ENCODE assay signal across 11 cellular contexts in genomic region chr9:97895695-97896332, GRCh38. TPM values are rescaled to one million over a fixed set of nuclear protein-coding genes. Genes with fewer than 3 reads are reported as not detected.
DNase-seq lines count a peak whose midpoint lies in the region; ATAC-seq and TF ChIP-seq lines count a peak whose summit lies in the region.
"Had no signal": no experiment of that assay in that cellular context is flagged by ENCODE, and none has a peak within 500 bp of the region (broad histone marks: within the 10 kb centered on the region; RNA-seq: fewer than 3 reads in every experiment).

No MANE protein-coding gene starts in this region.

- ATAC-seq in GM21619 (IDR thresholded peaks at IDR 0.05; ENCODE audit: unreplicated experiment) = no peak
- ATAC-seq in GM19023 (IDR thresholded peaks at IDR 0.05; ENCODE audit: unreplicated experiment) = no peak

- H3K27me3 ChIP-seq in stomach = no peaks in the 10 kb centered on the region

- H3K4me3 ChIP-seq in NB4 (ENCODE audit: low read depth, low read length) (no peak overlapping the region), epithelial cell of proximal tubule (ENCODE audit: low read depth, low read length) (no peak overlapping the region), stomach (no peak overlapping the region)
- H3K4me3 ChIP-seq: lung had no signal

- H3K4me1 ChIP-seq in stomach = peaks cover 0 to 5% (median 0%) of the 10 kb centered on the region in 4 donors

- H3K36me3 ChIP-seq in stomach = peaks cover 4 to 35% (median 33%) of the 10 kb centered on the region in 4 donors

- WGBS in stomach, 5 donors = 75 to 88% (median 83%) methylated on average over 6 of the region's 6 CpGs

- TF ChIP-seq POLR2A in NB4 (IDR thresholded peaks at IDR 0.05; ENCODE audit: extremely low read depth, insufficient read length) (no peak), stomach (IDR thresholded peaks at IDR 0.05) (no peak)

- intact Hi-C loops in stomach (cut with DNase I; ENCODE audit: low total_unique reads) = no loop called here

- TF ChIP-seq CTCF in NB4 (IDR thresholded peaks at IDR 0.05; ENCODE audit: low read depth, low read length) (peak; percentile 31), epithelial cell of proximal tubule (conservative IDR thresholded peaks at IDR 0.05; ENCODE audit: low read depth, low read length) (peak; percentile 42), stomach (IDR thresholded peaks at IDR 0.05) (no peak)

- TF ChIP-seq EP300 in stomach (IDR thresholded peaks at IDR 0.05) = no peak

- H3K27ac ChIP-seq in stomach = no peak overlapping the region

- peak; percentile 26 for DNase-seq in 8988T
- peak; percentile 65 for DNase-seq in EL
- DNase-seq in NB4 (ENCODE audit: low read depth) = peak; percentile 53
- DNase-seq in epithelial cell of proximal tubule (ENCODE audit: low read depth) = no peak
- no peak for DNase-seq in stomach
- DNase-seq in AG08396 (ENCODE audit: low spot score) = no peak
- DNase-seq: cortex of kidney, NCI-H1930 had no signal

- peaks cover 0 to 7% (median 0%) of the 10 kb centered on the region in 4 donors for H3K9me3 ChIP-seq in stomach

RNA-seq across cellular contexts. Expression of gene TRMO, which starts 26.5 kb away (rescaled TPM):
- total RNA-seq in epithelial cell of proximal tubule = 12.2 and 18.2 TPM in 2 replicates
- total RNA-seq in stomach = 10 to 100 TPM in 3 of 5 donors, 1 to 10 TPM in 2; 2.9 to 98.2 (median 29.0) TPM
- 10 to 100 TPM in 1 of 3 donors, 1 to 10 TPM in 2; 7.4 to 10.8 (median 9.9) TPM for polyA plus RNA-seq in stomach

RNA-seq across cellular contexts. Expression of gene HEMGN, which starts 42.2 kb away (rescaled TPM):
- total RNA-seq in epithelial cell of proximal tubule (not detected in 2 replicates), stomach (1 to 10 TPM in 1 of 5 donors, not detected in 4; 1.8 TPM)
- polyA plus RNA-seq in stomach = not detected

RNA-seq across cellular contexts. Expression of gene FOXE1, which starts 42.8 kb away (rescaled TPM):
- 0.35 and 1.1 TPM in 2 replicates for total RNA-seq in epithelial cell of proximal tubule
- total RNA-seq in stomach = 1 to 10 TPM in 1 of 5 donors, not detected in 4; 8.0 TPM
- 1 to 10 TPM in 1 of 3 donors, not detected in 2; 1.9 TPM for polyA plus RNA-seq in stomach

Comparison
In these comparisons a context has a peak if more than half of its experiments do, and no peak if none do; other contexts are left out.
1. DNase-seq: peak in 8988T (single experiment), EL (single experiment) and NB4 (single experiment); none in epithelial cell of proximal tubule (single experiment), stomach (single experiment) and AG08396 (single experiment).
2. CTCF ChIP-seq: peak in NB4 (single experiment) and epithelial cell of proximal tubule (single experiment); none in stomach (0 of 7).